Comparison of ENCODE assay signal across 8 cellular contexts in the genomic region with DNA sequence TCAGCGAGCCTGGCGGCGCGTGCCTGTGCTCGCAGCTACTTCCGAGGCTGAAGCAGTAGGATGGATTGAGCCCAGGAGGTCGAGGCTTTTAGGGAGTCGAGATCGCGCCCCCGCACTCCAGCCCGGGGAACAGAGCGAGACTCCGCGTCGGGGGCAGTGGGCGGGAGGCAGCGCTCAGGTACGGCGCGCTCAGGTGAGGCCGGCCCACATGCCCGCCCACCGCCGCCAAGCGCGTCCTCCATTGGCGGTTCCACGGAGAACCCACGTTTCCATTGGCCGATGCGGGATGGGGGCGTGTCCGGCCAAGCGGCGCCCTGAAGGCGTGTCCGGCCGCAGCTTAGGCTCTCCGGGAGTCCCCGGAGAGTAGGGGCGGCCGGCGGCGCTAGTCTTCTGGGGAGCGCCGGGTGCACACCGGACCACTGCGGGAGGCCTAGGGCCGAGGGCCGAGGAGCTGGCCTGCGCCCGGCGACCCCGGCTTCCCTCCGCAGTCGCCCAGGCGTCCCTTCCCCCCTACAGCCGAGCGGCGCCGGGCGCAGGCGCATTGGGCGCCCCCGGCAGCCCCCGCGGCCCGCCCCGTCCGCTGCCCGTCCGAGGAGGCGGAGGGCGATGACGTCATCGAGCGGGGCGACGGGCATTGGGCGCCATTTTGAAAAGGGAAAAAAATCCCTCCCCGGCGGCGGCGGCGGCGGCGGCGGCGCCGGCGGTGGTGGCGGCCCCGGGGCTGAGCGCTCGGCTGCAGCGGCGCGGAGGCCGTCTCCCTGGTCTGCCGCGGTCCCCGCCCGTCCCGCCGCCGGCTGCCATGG.
DNase-seq lines count a peak whose midpoint lies in the region; ATAC-seq and TF ChIP-seq lines count a peak whose summit lies in the region.

A gene (plus strand): TSS at position 659 of the 803 bp plus-strand sequence. CDS start 141 bp downstream, at position 800.

- CTCF ChIA-PET in AG04449 (lab: Yijun Ruan, JAX) = interaction anchor here (1.1 to 2.5 kb wide), 4 partner anchors 12 to 122 kb away, joined by 3 to 16 read pairs (median 7); no protein-coding TSS in a partner anchor

- ATAC-seq in GM18873 (IDR thresholded peaks at IDR 0.05; ENCODE audit: low FRiP score, unreplicated experiment) (peak; percentile 88), HG03135 (IDR thresholded peaks at IDR 0.05; ENCODE audit: unreplicated experiment) (peak; percentile 92)

- no peak for TF ChIP-seq CTCF in AG04449 (IDR thresholded peaks at IDR 0.05; ENCODE audit: insufficient read depth, low read length, missing control alignments)

- peak within 1 kb of the TSS; percentile 58 for H3K27ac ChIP-seq in caudate nucleus (ENCODE audit: low read depth, low read length)

- DNase-seq in AG04449 (ENCODE audit: low read depth, low spot score) = peak; percentile 23
- peak; percentile 92 for DNase-seq in NCI-H2227 (lab: John Stamatoyannopoulos, UW; ENCODE audit: unreplicated experiment)
- peak; percentile 85 to 93 (median 90) for DNase-seq in activated CD4-positive, CD25-positive, alpha-beta regulatory T cell (lab: John Stamatoyannopoulos, UW)
- DNase-seq in caudate nucleus (lab: John Stamatoyannopoulos, UW) = peak in 60 of 61 donors; percentile 56 to 97 (median 91)
- peak; percentile 94 for DNase-seq in inferior parietal cortex (ENCODE audit: extremely low spot score)
- DNase-seq in stimulated activated CD4-positive, alpha-beta T cell treated with anti-CD3 and anti-CD28 coated beads, Interleukin-12 subunit alpha, Interleukin-12 subunit beta, amount 100 ng/mL, for 24 hours (ENCODE audit: low read depth in 2 of 2) = peak; percentile 90 to 91

- H3K4me3 ChIP-seq in AG04449 (ENCODE audit: low read depth, low read length) = peak within 1 kb of the TSS; percentile 82

- POLR2A ChIA-PET in AG04449 (lab: Yijun Ruan, JAX) = interaction anchor here (0.6 to 1.3 kb wide), 4 partner anchors 11 to 140 kb away, joined by 3 to 6 read pairs (median 4); a partner anchor contains a TSS

Comparison
In these comparisons a context has a peak if more than half of its experiments do, and no peak if none do; other contexts are left out.
1. Peak in every context shown above with its lines: DNase-seq, ATAC-seq, H3K4me3 ChIP-seq and H3K27ac ChIP-seq.
2. DNase-seq: peak in every context shown above with its lines; median percentile 94 in inferior parietal cortex; 92 in NCI-H2227; 91 in caudate nucleus; 90 in stimulated activated CD4-positive, alpha-beta T cell treated with anti-CD3 and anti-CD28 coated beads, Interleukin-12 subunit alpha, Interleukin-12 subunit beta, amount 100 ng/mL, for 24 hours; 90 in activated CD4-positive, CD25-positive, alpha-beta regulatory T cell; 23 in AG04449.